Comparison of ENCODE assay signal across 22 cellular contexts in genomic region chr16:21021316-21021715, GRCh38.
"Had no signal": no experiment of that assay in that cellular context is flagged by ENCODE, and none has a peak within 500 bp of the region (broad histone marks: within the 10 kb centered on the region; RNA-seq: fewer than 3 reads in every experiment).

No MANE protein-coding gene starts in this region.

- H3K36me3 ChIP-seq: esophagus muscularis mucosa, gastroesophageal sphincter, heart left ventricle, left ventricle myocardium inferior, lower lobe of right lung had no signal

- H3K9me3 ChIP-seq: esophagus muscularis mucosa, gastroesophageal sphincter, heart left ventricle, left ventricle myocardium inferior, lower lobe of right lung, mucosa of descending colon had no signal

- ATAC-seq: foreskin keratinocyte, gastroesophageal sphincter, heart left ventricle, left cardiac atrium, lower lobe of right lung, mucosa of descending colon had no signal

- H3K4me2 ChIP-seq: hepatocyte had no signal

- H3K4me3 Mint-ChIP-seq: mesothelial cell of epicardium, naive B cell had no signal

- H2AFZ ChIP-seq: hepatocyte had no signal

- H3K27me3 ChIP-seq: dorsolateral prefrontal cortex, esophagus muscularis mucosa, foreskin keratinocyte, gastroesophageal sphincter, heart left ventricle, hepatocyte had no signal

- H3K4me3 ChIP-seq: coronary artery, dorsolateral prefrontal cortex, esophagus muscularis mucosa, gastroesophageal sphincter, heart left ventricle, hepatocyte, left ventricle myocardium inferior, lower lobe of right lung, mucosa of descending colon had no signal

- H3K9me3 Mint-ChIP-seq: mesothelial cell of epicardium had no signal

- H3K27ac ChIP-seq: coronary artery, dorsolateral prefrontal cortex, esophagus muscularis mucosa, foreskin keratinocyte, gastroesophageal sphincter, heart left ventricle, hepatocyte, left ventricle myocardium inferior, lower lobe of right lung had no signal

- FAIRE-seq: colon, endothelial cell of umbilical vein, frontal cortex, islet of Langerhans, keratinocyte had no signal

- H3K4me1 ChIP-seq: foreskin keratinocyte, gastroesophageal sphincter, lower lobe of right lung had no signal

- H3K36me3 Mint-ChIP-seq: mesothelial cell of epicardium had no signal

- H3K27ac Mint-ChIP-seq: mesothelial cell of epicardium, naive B cell had no signal

- H3K4me1 Mint-ChIP-seq: mesothelial cell of epicardium, naive B cell had no signal

- H3K79me2 ChIP-seq: hepatocyte had no signal

- DNase-seq: dermis blood vessel endothelial cell; dorsolateral prefrontal cortex; effector CD4-positive, alpha-beta T cell; effector memory CD4-positive, alpha-beta T cell; foreskin keratinocyte; heart left ventricle; left cardiac atrium; left ventricle myocardium inferior; lower lobe of right lung; mesenchymal stem cell; mucosa of descending colon; naive B cell had no signal
